ENCODE assay signal across 18 cellular contexts in the genomic region with DNA sequence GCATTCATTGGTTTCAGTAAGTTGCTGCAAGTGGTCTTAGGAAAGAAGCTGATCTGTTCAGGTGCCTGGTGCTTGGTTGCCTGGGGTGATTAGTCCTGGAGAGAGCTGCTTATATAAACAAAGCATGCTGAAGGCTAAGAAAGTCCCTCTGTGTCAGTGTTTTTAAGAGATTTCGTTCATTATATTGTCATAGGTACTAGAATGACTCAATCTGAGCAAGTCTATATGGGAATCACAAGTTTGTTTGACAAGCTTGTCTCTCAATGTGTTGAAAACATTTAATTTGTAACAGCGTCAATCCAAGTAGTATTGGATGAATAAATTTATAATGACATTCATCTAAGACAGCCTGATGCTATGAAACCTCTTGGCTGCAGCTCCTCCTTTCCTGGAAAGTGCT.
DNase-seq lines count a peak whose midpoint lies in the region; ATAC-seq and TF ChIP-seq lines count a peak whose summit lies in the region.
"Had no signal": no experiment of that assay in that cellular context is flagged by ENCODE, and none has a peak within 500 bp of the region (broad histone marks: within the 10 kb centered on the region; RNA-seq: fewer than 3 reads in every experiment).

No MANE protein-coding gene starts in this region.

- H4K20me1 ChIP-seq in neural progenitor cell (ENCODE audit: low read depth), result no peaks in the 10 kb centered on the region

- H3K9me3 Mint-ChIP-seq in neural progenitor cell, result peaks cover 3% of the 10 kb centered on the region

- intact Hi-C loops in cardiac septum (cut with DNase I) (no loop called here), left ventricle myocardium inferior (cut with micrococcal nuclease) (no loop called here)

- H3K27me3 Mint-ChIP-seq in neural progenitor cell (ENCODE audit: insufficient read depth, low read depth), result no peaks in the 10 kb centered on the region

- H3K4me3 Mint-ChIP-seq in neural progenitor cell, result no peak overlapping the region

- H3K36me3 ChIP-seq in neural progenitor cell (no peaks in the 10 kb centered on the region), left ventricle myocardium inferior (no peaks in the 10 kb centered on the region)

- H3K9me3 ChIP-seq in neural progenitor cell (ENCODE audit: low read depth) (no peaks in the 10 kb centered on the region), left ventricle myocardium inferior (replicated peaks) (no peaks in the 10 kb centered on the region)

- H2AFZ ChIP-seq in neural progenitor cell (replicated peaks), result no peak overlapping the region

- no peaks in the 10 kb centered on the region for H3K36me3 Mint-ChIP-seq in neural progenitor cell

- DNase-seq in astrocyte of the hippocampus (ENCODE audit: low read depth, low spot score) (peak; percentile 5), neural progenitor cell (ENCODE audit: low spot score) (peak; percentile 36), cardiac septum (ENCODE audit: low spot score) (no peak), NCI-H2081 treated with DMSO at 0.1 percent for 48 hours (lab: John Stamatoyannopoulos, UW) (no peak), left ventricle myocardium inferior (no peak)
- no peak for DNase-seq in central memory CD4-positive, alpha-beta T cell
- DNase-seq: activated CD8-positive, alpha-beta memory T cell treated with anti-CD3 and anti-CD28 coated beads, Interleukin-2, amount 50 U/mL, for 4 hours; activated naive CD4-positive, alpha-beta T cell; AML-193; effector CD4-positive, alpha-beta T cell; foreskin fibroblast; midbrain; NCI-H1092 treated with DMSO at 0.1 percent for 48 hours; SHP77; small intestine; stimulated activated naive CD4-positive, alpha-beta T cell treated with Interleukin-2 at 50 U/mL for 16 hours had no signal

- H3K4me3 ChIP-seq in neural progenitor cell (no peak overlapping the region), left ventricle myocardium inferior (no peak overlapping the region)

- H3K4me1 ChIP-seq in neural progenitor cell (peaks cover 7% of the 10 kb centered on the region), left ventricle myocardium inferior (no peaks in the 10 kb centered on the region)

- TF ChIP-seq CTCF in neural progenitor cell (IDR thresholded peaks at IDR 0.05), result no peak
- no peak for TF ChIP-seq CTCF in left ventricle myocardium inferior (IDR thresholded peaks at IDR 0.05; ENCODE audit: borderline replicate concordance)

- peaks cover 13% of the 10 kb centered on the region for H3K4me1 Mint-ChIP-seq in neural progenitor cell

- H3K4me2 ChIP-seq in neural progenitor cell, result no peak overlapping the region

- H3K79me2 ChIP-seq in neural progenitor cell (ENCODE audit: low read depth), result no peaks in the 10 kb centered on the region

- H3K27me3 ChIP-seq in neural progenitor cell (no peaks in the 10 kb centered on the region), left ventricle myocardium inferior (ENCODE audit: low read depth) (no peaks in the 10 kb centered on the region)

- peak overlapping the region; percentile 31 for H3K27ac Mint-ChIP-seq in neural progenitor cell

- ATAC-seq in GM18909 (IDR thresholded peaks at IDR 0.05; ENCODE audit: poor library complexity, unreplicated experiment) (peak; percentile 47), HG02981 (IDR thresholded peaks at IDR 0.05; ENCODE audit: unreplicated experiment) (peak; percentile 59)

- H3K27ac ChIP-seq in neural progenitor cell (peak overlapping the region; percentile 38), left ventricle myocardium inferior (replicated peaks) (no peak overlapping the region)

- H3K9ac ChIP-seq in neural progenitor cell, result no peak overlapping the region

- H3F3A ChIP-seq in neural progenitor cell (ENCODE audit: low read depth), result peaks cover 2% of the 10 kb centered on the region

Comparison
In these comparisons a context has a peak if more than half of its experiments do, and no peak if none do; other contexts are left out.
1. DNase-seq: peak in astrocyte of the hippocampus (single experiment) and neural progenitor cell (single experiment); none in central memory CD4-positive, alpha-beta T cell (single experiment), cardiac septum (single experiment), NCI-H2081 treated with DMSO at 0.1 percent for 48 hours (single experiment) and left ventricle myocardium inferior (single experiment).